Comparison of ENCODE assay signal across 13 cellular contexts in the genomic region with DNA sequence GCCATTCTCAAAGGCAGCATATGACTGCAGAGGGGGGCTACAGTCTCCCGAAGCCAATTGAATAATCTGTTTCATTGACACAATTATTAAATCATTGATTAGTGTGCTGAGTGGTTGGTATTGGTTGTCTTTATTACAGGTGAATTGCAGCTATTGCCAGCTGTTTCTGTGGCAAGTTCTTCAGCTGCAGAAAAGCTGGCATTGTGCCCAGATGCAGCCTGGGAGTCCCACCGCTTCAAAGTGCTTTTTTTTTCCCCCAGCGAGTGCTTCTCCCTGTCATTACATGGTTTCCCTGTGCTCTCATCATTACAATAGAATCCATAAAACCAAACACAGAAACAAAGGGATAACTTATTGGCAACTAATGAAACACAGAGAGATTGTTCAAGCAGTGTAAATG.
DNase-seq lines count a peak whose midpoint lies in the region; ATAC-seq and TF ChIP-seq lines count a peak whose summit lies in the region.
"Had no signal": no experiment of that assay in that cellular context is flagged by ENCODE, and none has a peak within 500 bp of the region (broad histone marks: within the 10 kb centered on the region; RNA-seq: fewer than 3 reads in every experiment).

No MANE protein-coding gene starts in this region.

- no peak overlapping the region for H3K4me3 Mint-ChIP-seq in activated T-helper 17 cell treated with anti-CD3 and anti-CD28 coated beads, Interleukin-2, amount 50 U/mL, for 72 hours
- H3K4me3 Mint-ChIP-seq: H9; stimulated activated naive CD8-positive, alpha-beta T cell treated with anti-CD3 and anti-CD28 coated beads, Interleukin-15, amount 100 ng/mL, for 72 hours had no signal

- H3K4me1 ChIP-seq in BE2C (no peaks in the 10 kb centered on the region), body of pancreas (no peaks in the 10 kb centered on the region)

- H3K36me3 Mint-ChIP-seq in activated T-helper 17 cell treated with anti-CD3 and anti-CD28 coated beads, Interleukin-2, amount 50 U/mL, for 72 hours (ENCODE audit: low read depth): no peaks in the 10 kb centered on the region

- no peak overlapping the region for H3K27ac Mint-ChIP-seq in activated T-helper 17 cell treated with anti-CD3 and anti-CD28 coated beads, Interleukin-2, amount 50 U/mL, for 72 hours
- H3K27ac Mint-ChIP-seq: stimulated activated naive CD8-positive, alpha-beta T cell treated with anti-CD3 and anti-CD28 coated beads, Interleukin-15, amount 100 ng/mL, for 72 hours had no signal

- WGBS in body of pancreas, 2 donors: 2% methylated on average over 3 of the region's 3 CpGs

- TF ChIP-seq CTCF in BE2C (IDR thresholded peaks at IDR 0.05; ENCODE audit: low read depth, low read length): no peak
- no peak for TF ChIP-seq CTCF in body of pancreas (IDR thresholded peaks at IDR 0.05)

- H3K4me3 ChIP-seq in BE2C (ENCODE audit: low read depth, low read length) (no peak overlapping the region), body of pancreas (no peak overlapping the region)

- peaks cover 6% of the 10 kb centered on the region for H3K9me3 Mint-ChIP-seq in activated T-helper 17 cell treated with anti-CD3 and anti-CD28 coated beads, Interleukin-2, amount 50 U/mL, for 72 hours
- H3K9me3 Mint-ChIP-seq: H9 had no signal

- no peak for TF ChIP-seq POLR2A in body of pancreas (IDR thresholded peaks at IDR 0.05)

- H3K27me3 ChIP-seq in BE2C (no peaks in the 10 kb centered on the region), body of pancreas (no peaks in the 10 kb centered on the region)

- no peaks in the 10 kb centered on the region for H3K4me1 Mint-ChIP-seq in activated T-helper 17 cell treated with anti-CD3 and anti-CD28 coated beads, Interleukin-2, amount 50 U/mL, for 72 hours
- H3K4me1 Mint-ChIP-seq: stimulated activated naive CD8-positive, alpha-beta T cell treated with anti-CD3 and anti-CD28 coated beads, Interleukin-15, amount 100 ng/mL, for 72 hours had no signal

- H3K9me3 ChIP-seq in BE2C: no peaks in the 10 kb centered on the region
- H3K9me3 ChIP-seq in body of pancreas: no peaks in the 10 kb centered on the region

- H3K27me3 Mint-ChIP-seq in activated T-helper 17 cell treated with anti-CD3 and anti-CD28 coated beads, Interleukin-2, amount 50 U/mL, for 72 hours: no peaks in the 10 kb centered on the region
- H3K27me3 Mint-ChIP-seq: stimulated activated naive CD8-positive, alpha-beta T cell treated with anti-CD3 and anti-CD28 coated beads, Interleukin-15, amount 100 ng/mL, for 72 hours had no signal

- intact Hi-C loops in body of pancreas (cut with DNase I): no loop called here

- ATAC-seq in body of pancreas: no peak
- no peak for ATAC-seq in activated T-helper 17 cell treated with anti-CD3 and anti-CD28 coated beads, Interleukin-2, amount 50 U/mL, for 72 hours (replicated peaks)
- no peak for ATAC-seq in GM18873 (IDR thresholded peaks at IDR 0.05; ENCODE audit: low FRiP score, unreplicated experiment)
- no peak for ATAC-seq in HG03025 (IDR thresholded peaks at IDR 0.05; ENCODE audit: low FRiP score, unreplicated experiment)
- ATAC-seq: stimulated activated naive CD8-positive, alpha-beta T cell treated with anti-CD3 and anti-CD28 coated beads, Interleukin-15, amount 100 ng/mL, for 72 hours had no signal

- DNase-seq in BE2C (peak; percentile 53), LHCN-M2 (ENCODE audit: low read depth) (peak; percentile 7), NCI-H2227 (lab: John Stamatoyannopoulos, UW; ENCODE audit: unreplicated experiment) (peak; percentile 89), body of pancreas (peak in 3 of 4 donors; percentile 4 to 48 (median 21)), GM19240 (ENCODE audit: insufficient read length, low spot score) (no peak)
- DNase-seq: activated CD4-positive, CD25-positive, alpha-beta regulatory T cell; H9; kidney; NCI-H1930; stimulated activated naive CD8-positive, alpha-beta T cell treated with anti-CD3 and anti-CD28 coated beads, Interleukin-15, amount 100 ng/mL, for 72 hours had no signal

- no peak overlapping the region for H3K27ac ChIP-seq in body of pancreas

- no peaks in the 10 kb centered on the region for H3K36me3 ChIP-seq in BE2C
- no peaks in the 10 kb centered on the region for H3K36me3 ChIP-seq in body of pancreas (replicated peaks in 1 of 2; ENCODE audit: insufficient read depth in 1 of 2, low read depth in 2 of 2)
